1 cellular context compared by ENCODE assay signal in the genomic region with DNA sequence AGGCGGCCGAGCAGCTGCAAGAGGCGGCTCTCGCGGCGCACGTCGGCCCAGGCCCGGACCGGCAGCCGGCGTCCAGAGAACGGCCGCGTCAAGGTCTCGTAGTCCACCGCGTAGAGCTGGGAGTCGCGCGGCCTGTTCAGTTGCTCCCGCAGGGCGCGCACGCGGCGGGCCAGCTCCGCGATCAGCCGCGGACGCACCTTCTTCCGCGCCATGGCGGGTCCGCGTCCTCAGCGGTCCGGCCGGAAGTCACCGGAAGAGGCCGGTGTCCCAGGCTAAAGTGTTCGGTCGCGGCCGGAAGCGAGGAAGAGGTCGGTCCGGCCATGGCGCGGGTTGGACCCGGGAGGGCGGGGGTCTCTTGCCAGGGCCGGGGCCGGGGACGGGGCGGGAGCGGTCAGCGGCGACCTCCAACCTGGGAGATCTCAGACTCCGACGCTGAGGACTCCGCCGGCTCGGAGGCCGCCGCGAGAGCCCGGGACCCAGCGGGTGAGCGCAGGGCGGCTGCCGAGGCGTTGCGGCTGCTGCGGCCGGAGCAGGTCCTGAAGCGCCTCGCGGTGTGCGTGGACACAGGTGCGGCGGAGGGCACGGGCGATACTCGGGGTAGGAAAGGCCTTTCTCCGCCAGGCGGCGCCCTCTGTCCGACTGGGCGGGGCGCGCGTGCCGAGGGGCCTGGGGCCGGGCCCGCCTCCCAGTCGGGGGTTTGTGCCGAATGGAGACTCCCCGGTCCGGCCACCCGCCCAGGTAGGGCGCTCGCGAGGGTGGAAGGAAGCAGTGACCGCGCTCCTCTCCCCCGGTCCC.
TF ChIP-seq lines count a peak whose summit lies in the region.

A gene (minus strand): TSS at position 227 of the 795 bp plus-strand sequence. CDS start 15 bp downstream, at position 212.

TF ChIP-seq in H1, 55 proteins besides CTCF, POLR2A, EP300 and RAD21 (continues in another document):
- TF ChIP-seq RFX5 (IDR thresholded peaks at IDR 0.05; ENCODE audit: borderline replicate concordance, low read depth, low read length) (no peak), CREB1 (IDR thresholded peaks at IDR 0.05) (peak; percentile 71), POLR2AphosphoS5 (IDR thresholded peaks at IDR 0.05; ENCODE audit: low read depth, low read length) (peak; percentile 60), NANOG (IDR thresholded peaks at IDR 0.05; ENCODE audit: insufficient read depth, low read depth, low read length, poor library complexity, severe bottlenecking) (no peak), RXRA (IDR thresholded peaks at IDR 0.05; ENCODE audit: insufficient read depth, low read depth, low read length) (no peak), SAP30 (IDR thresholded peaks at IDR 0.05; ENCODE audit: insufficient read depth, insufficient replicate concordance, low read length) (no peak), MAFK (IDR thresholded peaks at IDR 0.05; ENCODE audit: low read depth, low read length) (no peak), TAF1 (IDR thresholded peaks at IDR 0.05; ENCODE audit: low read depth, low read length) (peak; percentile 94), CHD2 (IDR thresholded peaks at IDR 0.05; ENCODE audit: low read length) (0 out of 2 replicates have a peak, but pooled peaks have one; percentile 13), CHD1 (IDR thresholded peaks at IDR 0.05; ENCODE audit: low read depth, low read length) (no peak), SIN3A (conservative IDR thresholded peaks at IDR 0.05 in 1 of 2, IDR thresholded peaks at IDR 0.05 in 1 of 2; ENCODE audit: low read depth in 1 of 2, low read length in 2 of 2) (peak; percentile 86 to 88; a peak in 2 of 4 replicates), KDM1A (IDR thresholded peaks at IDR 0.05; ENCODE audit: borderline replicate concordance, low read length) (no peak), RNF2 (IDR thresholded peaks at IDR 0.05; ENCODE audit: borderline replicate concordance, low read depth, low read length, missing control alignments, poor library complexity, severe bottlenecking) (no peak), JUND (IDR thresholded peaks at IDR 0.05; ENCODE audit: low read length) (peak; percentile 35; the same call in 1 of the 2 replicates), FOSL1 (IDR thresholded peaks at IDR 0.05; ENCODE audit: insufficient read depth, low read depth, low read length) (no peak), POU5F1 (IDR thresholded peaks at IDR 0.05; ENCODE audit: low read depth, low read length) (no peak), SP1 (IDR thresholded peaks at IDR 0.05; ENCODE audit: low read depth, low read length) (no peak), ASH2L (IDR thresholded peaks at IDR 0.05; ENCODE audit: low read length) (peak; percentile 72), CTBP2 (IDR thresholded peaks at IDR 0.05; ENCODE audit: borderline replicate concordance, insufficient read depth, insufficient read length, low read length) (no peak), ZNF274 (IDR thresholded peaks at IDR 0.05; ENCODE audit: borderline replicate concordance, extremely low read depth, low read length) (no peak), TCF12 (IDR thresholded peaks at IDR 0.05; ENCODE audit: low read depth, low read length) (0 out of 2 replicates have a peak, but pooled peaks have one; percentile 48), SRF (IDR thresholded peaks at IDR 0.05; ENCODE audit: low read depth, low read length) (peak; percentile 45; the same call in 1 of the 2 replicates), CEBPB (IDR thresholded peaks at IDR 0.05; ENCODE audit: low read depth, low read length) (no peak), CBX5 (IDR thresholded peaks at IDR 0.05; ENCODE audit: low read depth, low read length) (no peak), GTF2F1 (IDR thresholded peaks at IDR 0.05; ENCODE audit: borderline replicate concordance, low read depth, low read length) (no peak), GABPA (IDR thresholded peaks at IDR 0.05; ENCODE audit: borderline replicate concordance, insufficient read depth, low read length) (peak; percentile 99), HDAC6 (IDR thresholded peaks at IDR 0.05; ENCODE audit: low read depth, low read length) (no peak), SP2 (IDR thresholded peaks at IDR 0.05; ENCODE audit: low read length) (no peak), BCL11A (IDR thresholded peaks at IDR 0.05; ENCODE audit: low read depth in 2 of 2, low read length in 2 of 2) (no peak), TAF7 (optimal IDR thresholded peaks at IDR 0.05; ENCODE audit: borderline replicate concordance, low read depth, low read length) (peak; percentile 87), RBBP5 (IDR thresholded peaks at IDR 0.05; ENCODE audit: borderline replicate concordance, low read depth, low read length) (0 out of 2 replicates have a peak, but pooled peaks have one; percentile 16), PHF8 (conservative IDR thresholded peaks at IDR 0.05; ENCODE audit: low read depth, low read length) (peak; percentile 92), BRCA1 (IDR thresholded peaks at IDR 0.05; ENCODE audit: low read depth, low read length) (no peak), EZH2 (IDR thresholded peaks at IDR 0.05; ENCODE audit: low read depth, low read length, severe bottlenecking) (no peak), JUN (IDR thresholded peaks at IDR 0.05; ENCODE audit: low read depth, low read length) (no peak), SIX5 (IDR thresholded peaks at IDR 0.05; ENCODE audit: low read depth, low read length) (no peak), SP4 (IDR thresholded peaks at IDR 0.05; ENCODE audit: low read length) (peak; percentile 23; the same call in 1 of the 2 replicates), KDM4A (IDR thresholded peaks at IDR 0.05; ENCODE audit: low read depth, low read length, severe bottlenecking) (peak; percentile 47), SUZ12 (IDR thresholded peaks at IDR 0.05; ENCODE audit: low read length) (no peak), YY1 (IDR thresholded peaks at IDR 0.05; ENCODE audit: low read depth, low read length) (peak; percentile 92), SIRT6 (IDR thresholded peaks at IDR 0.05; ENCODE audit: low read length) (no peak), BACH1 (IDR thresholded peaks at IDR 0.05; ENCODE audit: low read length) (peak; percentile 64; the same call in 1 of the 2 replicates), HDAC2 (IDR thresholded peaks at IDR 0.05; ENCODE audit: borderline replicate concordance in 1 of 2, low read depth in 2 of 2, low read length in 2 of 2) (0 out of 4 replicates have a peak, but pooled peaks have one; percentile 20 to 76), KDM5A (IDR thresholded peaks at IDR 0.05; ENCODE audit: low read length) (peak; percentile 87), EGR1 (IDR thresholded peaks at IDR 0.05; ENCODE audit: borderline replicate concordance, low read depth, low read length) (peak; percentile 51; the same call in 1 of the 2 replicates), NRF1 (IDR thresholded peaks at IDR 0.05; ENCODE audit: low read depth, low read length) (no peak), TEAD4 (IDR thresholded peaks at IDR 0.05; ENCODE audit: low read depth, low read length) (no peak), TBP (IDR thresholded peaks at IDR 0.05; ENCODE audit: low read depth, low read length) (peak; percentile 77; the same call in 1 of the 2 replicates)
- TF ChIP-seq, protein P1, sequence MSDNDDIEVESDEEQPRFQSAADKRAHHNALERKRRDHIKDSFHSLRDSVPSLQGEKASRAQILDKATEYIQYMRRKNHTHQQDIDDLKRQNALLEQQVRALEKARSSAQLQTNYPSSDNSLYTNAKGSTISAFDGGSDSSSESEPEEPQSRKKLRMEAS (IDR thresholded peaks at IDR 0.05) = peak; percentile 81
- TF ChIP-seq, protein P2, sequence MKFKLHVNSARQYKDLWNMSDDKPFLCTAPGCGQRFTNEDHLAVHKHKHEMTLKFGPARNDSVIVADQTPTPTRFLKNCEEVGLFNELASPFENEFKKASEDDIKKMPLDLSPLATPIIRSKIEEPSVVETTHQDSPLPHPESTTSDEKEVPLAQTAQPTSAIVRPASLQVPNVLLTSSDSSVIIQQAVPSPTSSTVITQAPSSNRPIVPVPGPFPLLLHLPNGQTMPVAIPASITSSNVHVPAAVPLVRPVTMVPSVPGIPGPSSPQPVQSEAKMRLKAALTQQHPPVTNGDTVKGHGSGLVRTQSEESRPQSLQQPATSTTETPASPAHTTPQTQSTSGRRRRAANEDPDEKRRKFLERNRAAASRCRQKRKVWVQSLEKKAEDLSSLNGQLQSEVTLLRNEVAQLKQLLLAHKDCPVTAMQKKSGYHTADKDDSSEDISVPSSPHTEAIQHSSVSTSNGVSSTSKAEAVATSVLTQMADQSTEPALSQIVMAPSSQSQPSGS (IDR thresholded peaks at IDR 0.05; ENCODE audit: low read length) = no peak
- TF ChIP-seq, protein P3, sequence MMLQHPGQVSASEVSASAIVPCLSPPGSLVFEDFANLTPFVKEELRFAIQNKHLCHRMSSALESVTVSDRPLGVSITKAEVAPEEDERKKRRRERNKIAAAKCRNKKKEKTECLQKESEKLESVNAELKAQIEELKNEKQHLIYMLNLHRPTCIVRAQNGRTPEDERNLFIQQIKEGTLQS (IDR thresholded peaks at IDR 0.05; ENCODE audit: insufficient read depth, low read depth, low read length) = no peak
- TF ChIP-seq, protein P4, sequence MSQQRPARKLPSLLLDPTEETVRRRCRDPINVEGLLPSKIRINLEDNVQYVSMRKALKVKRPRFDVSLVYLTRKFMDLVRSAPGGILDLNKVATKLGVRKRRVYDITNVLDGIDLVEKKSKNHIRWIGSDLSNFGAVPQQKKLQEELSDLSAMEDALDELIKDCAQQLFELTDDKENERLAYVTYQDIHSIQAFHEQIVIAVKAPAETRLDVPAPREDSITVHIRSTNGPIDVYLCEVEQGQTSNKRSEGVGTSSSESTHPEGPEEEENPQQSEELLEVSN (IDR thresholded peaks at IDR 0.05) = peak; percentile 75
- TF ChIP-seq, protein P5, sequence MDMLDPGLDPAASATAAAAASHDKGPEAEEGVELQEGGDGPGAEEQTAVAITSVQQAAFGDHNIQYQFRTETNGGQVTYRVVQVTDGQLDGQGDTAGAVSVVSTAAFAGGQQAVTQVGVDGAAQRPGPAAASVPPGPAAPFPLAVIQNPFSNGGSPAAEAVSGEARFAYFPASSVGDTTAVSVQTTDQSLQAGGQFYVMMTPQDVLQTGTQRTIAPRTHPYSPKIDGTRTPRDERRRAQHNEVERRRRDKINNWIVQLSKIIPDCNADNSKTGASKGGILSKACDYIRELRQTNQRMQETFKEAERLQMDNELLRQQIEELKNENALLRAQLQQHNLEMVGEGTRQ (IDR thresholded peaks at IDR 0.05; ENCODE audit: low read length) = no peak
- TF ChIP-seq, protein P6, sequence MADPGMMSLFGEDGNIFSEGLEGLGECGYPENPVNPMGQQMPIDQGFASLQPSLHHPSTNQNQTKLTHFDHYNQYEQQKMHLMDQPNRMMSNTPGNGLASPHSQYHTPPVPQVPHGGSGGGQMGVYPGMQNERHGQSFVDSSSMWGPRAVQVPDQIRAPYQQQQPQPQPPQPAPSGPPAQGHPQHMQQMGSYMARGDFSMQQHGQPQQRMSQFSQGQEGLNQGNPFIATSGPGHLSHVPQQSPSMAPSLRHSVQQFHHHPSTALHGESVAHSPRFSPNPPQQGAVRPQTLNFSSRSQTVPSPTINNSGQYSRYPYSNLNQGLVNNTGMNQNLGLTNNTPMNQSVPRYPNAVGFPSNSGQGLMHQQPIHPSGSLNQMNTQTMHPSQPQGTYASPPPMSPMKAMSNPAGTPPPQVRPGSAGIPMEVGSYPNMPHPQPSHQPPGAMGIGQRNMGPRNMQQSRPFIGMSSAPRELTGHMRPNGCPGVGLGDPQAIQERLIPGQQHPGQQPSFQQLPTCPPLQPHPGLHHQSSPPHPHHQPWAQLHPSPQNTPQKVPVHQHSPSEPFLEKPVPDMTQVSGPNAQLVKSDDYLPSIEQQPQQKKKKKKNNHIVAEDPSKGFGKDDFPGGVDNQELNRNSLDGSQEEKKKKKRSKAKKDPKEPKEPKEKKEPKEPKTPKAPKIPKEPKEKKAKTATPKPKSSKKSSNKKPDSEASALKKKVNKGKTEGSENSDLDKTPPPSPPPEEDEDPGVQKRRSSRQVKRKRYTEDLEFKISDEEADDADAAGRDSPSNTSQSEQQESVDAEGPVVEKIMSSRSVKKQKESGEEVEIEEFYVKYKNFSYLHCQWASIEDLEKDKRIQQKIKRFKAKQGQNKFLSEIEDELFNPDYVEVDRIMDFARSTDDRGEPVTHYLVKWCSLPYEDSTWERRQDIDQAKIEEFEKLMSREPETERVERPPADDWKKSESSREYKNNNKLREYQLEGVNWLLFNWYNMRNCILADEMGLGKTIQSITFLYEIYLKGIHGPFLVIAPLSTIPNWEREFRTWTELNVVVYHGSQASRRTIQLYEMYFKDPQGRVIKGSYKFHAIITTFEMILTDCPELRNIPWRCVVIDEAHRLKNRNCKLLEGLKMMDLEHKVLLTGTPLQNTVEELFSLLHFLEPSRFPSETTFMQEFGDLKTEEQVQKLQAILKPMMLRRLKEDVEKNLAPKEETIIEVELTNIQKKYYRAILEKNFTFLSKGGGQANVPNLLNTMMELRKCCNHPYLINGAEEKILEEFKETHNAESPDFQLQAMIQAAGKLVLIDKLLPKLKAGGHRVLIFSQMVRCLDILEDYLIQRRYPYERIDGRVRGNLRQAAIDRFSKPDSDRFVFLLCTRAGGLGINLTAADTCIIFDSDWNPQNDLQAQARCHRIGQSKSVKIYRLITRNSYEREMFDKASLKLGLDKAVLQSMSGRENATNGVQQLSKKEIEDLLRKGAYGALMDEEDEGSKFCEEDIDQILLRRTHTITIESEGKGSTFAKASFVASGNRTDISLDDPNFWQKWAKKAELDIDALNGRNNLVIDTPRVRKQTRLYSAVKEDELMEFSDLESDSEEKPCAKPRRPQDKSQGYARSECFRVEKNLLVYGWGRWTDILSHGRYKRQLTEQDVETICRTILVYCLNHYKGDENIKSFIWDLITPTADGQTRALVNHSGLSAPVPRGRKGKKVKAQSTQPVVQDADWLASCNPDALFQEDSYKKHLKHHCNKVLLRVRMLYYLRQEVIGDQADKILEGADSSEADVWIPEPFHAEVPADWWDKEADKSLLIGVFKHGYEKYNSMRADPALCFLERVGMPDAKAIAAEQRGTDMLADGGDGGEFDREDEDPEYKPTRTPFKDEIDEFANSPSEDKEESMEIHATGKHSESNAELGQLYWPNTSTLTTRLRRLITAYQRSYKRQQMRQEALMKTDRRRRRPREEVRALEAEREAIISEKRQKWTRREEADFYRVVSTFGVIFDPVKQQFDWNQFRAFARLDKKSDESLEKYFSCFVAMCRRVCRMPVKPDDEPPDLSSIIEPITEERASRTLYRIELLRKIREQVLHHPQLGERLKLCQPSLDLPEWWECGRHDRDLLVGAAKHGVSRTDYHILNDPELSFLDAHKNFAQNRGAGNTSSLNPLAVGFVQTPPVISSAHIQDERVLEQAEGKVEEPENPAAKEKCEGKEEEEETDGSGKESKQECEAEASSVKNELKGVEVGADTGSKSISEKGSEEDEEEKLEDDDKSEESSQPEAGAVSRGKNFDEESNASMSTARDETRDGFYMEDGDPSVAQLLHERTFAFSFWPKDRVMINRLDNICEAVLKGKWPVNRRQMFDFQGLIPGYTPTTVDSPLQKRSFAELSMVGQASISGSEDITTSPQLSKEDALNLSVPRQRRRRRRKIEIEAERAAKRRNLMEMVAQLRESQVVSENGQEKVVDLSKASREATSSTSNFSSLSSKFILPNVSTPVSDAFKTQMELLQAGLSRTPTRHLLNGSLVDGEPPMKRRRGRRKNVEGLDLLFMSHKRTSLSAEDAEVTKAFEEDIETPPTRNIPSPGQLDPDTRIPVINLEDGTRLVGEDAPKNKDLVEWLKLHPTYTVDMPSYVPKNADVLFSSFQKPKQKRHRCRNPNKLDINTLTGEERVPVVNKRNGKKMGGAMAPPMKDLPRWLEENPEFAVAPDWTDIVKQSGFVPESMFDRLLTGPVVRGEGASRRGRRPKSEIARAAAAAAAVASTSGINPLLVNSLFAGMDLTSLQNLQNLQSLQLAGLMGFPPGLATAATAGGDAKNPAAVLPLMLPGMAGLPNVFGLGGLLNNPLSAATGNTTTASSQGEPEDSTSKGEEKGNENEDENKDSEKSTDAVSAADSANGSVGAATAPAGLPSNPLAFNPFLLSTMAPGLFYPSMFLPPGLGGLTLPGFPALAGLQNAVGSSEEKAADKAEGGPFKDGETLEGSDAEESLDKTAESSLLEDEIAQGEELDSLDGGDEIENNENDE (IDR thresholded peaks at IDR 0.05; ENCODE audit: insufficient replicate concordance, low read length) = no peak
